Comparison of ENCODE assay signal across 8 cellular contexts in genomic region chr6:26026833-26027490, GRCh38.
DNase-seq lines count a peak whose midpoint lies in the region; ATAC-seq and TF ChIP-seq lines count a peak whose summit lies in the region.

No MANE protein-coding gene starts in this region.

- H2AFZ ChIP-seq in Karpas-422 (ENCODE audit: low read length): peak overlapping the region; percentile 85

- peaks cover 84% of the 10 kb centered on the region for H3K4me1 Mint-ChIP-seq in activated T-cell treated with anti-CD3 and anti-CD28 coated beads, Interleukin-2, amount 50 U/mL, for 72 hours (ENCODE audit: low read depth)
- H3K4me1 Mint-ChIP-seq in naive thymus-derived CD4-positive, alpha-beta T cell: peaks cover 15 to 82% (median 52%) of the 10 kb centered on the region in 7 donors
- H3K4me1 Mint-ChIP-seq in stimulated activated naive CD8-positive, alpha-beta T cell treated with anti-CD3 and anti-CD28 coated beads, Interleukin-15, Interleukin-2, amounts not matched to agents 100 ng/mL and 50 ng/mL, for 24 hours (ENCODE audit: low read depth): peaks cover 68% of the 10 kb centered on the region

- TF ChIP-seq POLR2A in Peyer's patch (IDR thresholded peaks at IDR 0.05) (peak; percentile 99 to 100), esophagus squamous epithelium (IDR thresholded peaks at IDR 0.05) (peak in 3 of 4 donors; percentile 80 to 98 (median 98))

- peak overlapping the region; percentile 71 for H3K9ac ChIP-seq in Karpas-422 (ENCODE audit: low read length)

- H4K20me1 ChIP-seq in Karpas-422 (ENCODE audit: insufficient read depth, low read depth, low read length): no peaks in the 10 kb centered on the region

- H3K27ac Mint-ChIP-seq in activated T-cell treated with anti-CD3 and anti-CD28 coated beads, Interleukin-2, amount 50 U/mL, for 72 hours: peak overlapping the region; percentile 94
- H3K27ac Mint-ChIP-seq in naive thymus-derived CD4-positive, alpha-beta T cell: peak overlapping the region; percentile 93 to 100 (median 98)
- peak overlapping the region; percentile 98 for H3K27ac Mint-ChIP-seq in stimulated activated naive CD8-positive, alpha-beta T cell treated with anti-CD3 and anti-CD28 coated beads, Interleukin-15, Interleukin-2, amounts not matched to agents 100 ng/mL and 50 ng/mL, for 24 hours

- TF ChIP-seq CTCF in Peyer's patch (IDR thresholded peaks at IDR 0.05) (peak in 1 of 6 experiments; percentile 9), esophagus squamous epithelium (IDR thresholded peaks at IDR 0.05) (no peak)

- H3K36me3 Mint-ChIP-seq in activated T-cell treated with anti-CD3 and anti-CD28 coated beads, Interleukin-2, amount 50 U/mL, for 72 hours (ENCODE audit: insufficient read depth in 2 of 2): no peaks in the 10 kb centered on the region
- H3K36me3 Mint-ChIP-seq in naive thymus-derived CD4-positive, alpha-beta T cell: no peaks in the 10 kb centered on the region
- H3K36me3 Mint-ChIP-seq in stimulated activated naive CD8-positive, alpha-beta T cell treated with anti-CD3 and anti-CD28 coated beads, Interleukin-15, Interleukin-2, amounts not matched to agents 100 ng/mL and 50 ng/mL, for 24 hours (ENCODE audit: low read depth): peaks cover 4% of the 10 kb centered on the region

- no peaks in the 10 kb centered on the region for H3K27me3 ChIP-seq in Karpas-422 (ENCODE audit: low read length)
- no peaks in the 10 kb centered on the region for H3K27me3 ChIP-seq in Peyer's patch
- no peaks in the 10 kb centered on the region for H3K27me3 ChIP-seq in esophagus squamous epithelium
- no peaks in the 10 kb centered on the region for H3K27me3 ChIP-seq in naive thymus-derived CD4-positive, alpha-beta T cell (ENCODE audit: control insufficient read depth in 2 of 2, insufficient read depth in 2 of 2, low read length in 2 of 2)

- no peaks in the 10 kb centered on the region for H3K36me3 ChIP-seq in Karpas-422 (ENCODE audit: insufficient read depth, low read length)
- H3K36me3 ChIP-seq in Peyer's patch: no peaks in the 10 kb centered on the region
- H3K36me3 ChIP-seq in esophagus squamous epithelium: no peaks in the 10 kb centered on the region
- no peaks in the 10 kb centered on the region for H3K36me3 ChIP-seq in naive thymus-derived CD4-positive, alpha-beta T cell (ENCODE audit: control insufficient read depth in 2 of 3, insufficient read depth in 3 of 3, low read length in 3 of 3)

- H3K9me3 ChIP-seq in Karpas-422 (ENCODE audit: low read length) (no peaks in the 10 kb centered on the region), Peyer's patch (no peaks in the 10 kb centered on the region), esophagus squamous epithelium (no peaks in the 10 kb centered on the region)
- no peaks in the 10 kb centered on the region for H3K9me3 ChIP-seq in naive thymus-derived CD4-positive, alpha-beta T cell (ENCODE audit: control insufficient read depth in 2 of 3, low read length in 3 of 3)

- WGBS in esophagus squamous epithelium, 2 donors: 0% methylated on average over 33 to 40 of the region's 44 CpGs

- POLR2A ChIA-PET in naive thymus-derived CD4-positive, alpha-beta T cell (lab: Charles Lee): interaction anchor here (0.6 to 42.5 kb wide), 57 partner anchors 4 to 1866 kb away, joined by 3 to 2497 read pairs (median 9); partner anchors contain the start of genes HFE and TRIM38

- peak; percentile 37 for ATAC-seq in GM21786 (IDR thresholded peaks at IDR 0.05; ENCODE audit: unreplicated experiment)
- peak; percentile 71 to 73 for ATAC-seq in activated T-cell treated with anti-CD3 and anti-CD28 coated beads, Interleukin-2, amount 50 U/mL, for 72 hours (replicated peaks in 1 of 2)
- peak; percentile 78 for ATAC-seq in naive thymus-derived CD4-positive, alpha-beta T cell

- peak overlapping the region; percentile 88 for H3K4me2 ChIP-seq in Karpas-422 (ENCODE audit: low read depth, low read length, poor library complexity, severe bottlenecking)

- no peaks in the 10 kb centered on the region for H3K9me2 ChIP-seq in Karpas-422 (replicated peaks; ENCODE audit: insufficient read depth, low read length)

- peak overlapping the region; percentile 73 to 78 for H3K4me3 Mint-ChIP-seq in activated T-cell treated with anti-CD3 and anti-CD28 coated beads, Interleukin-2, amount 50 U/mL, for 72 hours
- H3K4me3 Mint-ChIP-seq in naive thymus-derived CD4-positive, alpha-beta T cell: peak overlapping the region; percentile 81 to 99 (median 94)
- H3K4me3 Mint-ChIP-seq in stimulated activated naive CD8-positive, alpha-beta T cell treated with anti-CD3 and anti-CD28 coated beads, Interleukin-15, Interleukin-2, amounts not matched to agents 100 ng/mL and 50 ng/mL, for 24 hours: peak overlapping the region; percentile 86

- H3K27ac ChIP-seq in Karpas-422 (ENCODE audit: low read length) (peak overlapping the region; percentile 82), Peyer's patch (peak overlapping the region; percentile 86 to 97 (median 93)), esophagus squamous epithelium (peak overlapping the region; percentile 91 to 97 (median 96))
- peak overlapping the region; percentile 94 for H3K27ac ChIP-seq in naive thymus-derived CD4-positive, alpha-beta T cell (ENCODE audit: low read depth, low read length)

- H3K4me1 ChIP-seq in Karpas-422 (ENCODE audit: low read length) (peaks cover 54% of the 10 kb centered on the region), Peyer's patch (peaks cover 0 to 12% (median 3%) of the 10 kb centered on the region in 4 donors), esophagus squamous epithelium (peaks cover 0 to 41% (median 13%) of the 10 kb centered on the region in 3 donors)
- peaks cover 18 to 25% of the 10 kb centered on the region in 2 donors for H3K4me1 ChIP-seq in naive thymus-derived CD4-positive, alpha-beta T cell (ENCODE audit: control insufficient read depth in 2 of 2, insufficient read depth in 2 of 2, low read length in 2 of 2)

- DNase-seq in DMS53 treated with DMSO at 0.1 percent for 48 hours (lab: John Stamatoyannopoulos, UW; ENCODE audit: unreplicated experiment) (peak; percentile 91), Karpas-422 (peak; percentile 97), Peyer's patch (peak; percentile 88 to 97 (median 94)), esophagus squamous epithelium (lab: John Stamatoyannopoulos, UW) (peak; percentile 71)
- peak; percentile 94 to 96 for DNase-seq in activated T-cell treated with anti-CD3 and anti-CD28 coated beads, Interleukin-2, amount 50 U/mL, for 72 hours
- peak; percentile 74 to 97 (median 96) for DNase-seq in naive thymus-derived CD4-positive, alpha-beta T cell

- intact Hi-C loops in esophagus squamous epithelium (cut with DNase I): no loop called here
- intact Hi-C loops in naive thymus-derived CD4-positive, alpha-beta T cell (cut with micrococcal nuclease): loop anchor here (1.0 to 10.0 kb wide), 15 partner anchors 16 to 1866 kb away; partner anchors contain the start of genes HMGN4 (in 1 of the 2) and ZNF184 (in 1 of the 2)

- no peaks in the 10 kb centered on the region for H3K79me2 ChIP-seq in Karpas-422 (ENCODE audit: low read length)

- H3K4me3 ChIP-seq in Karpas-422 (ENCODE audit: low read length): peak overlapping the region; percentile 70
- peak overlapping the region; percentile 47 to 68 (median 56) for H3K4me3 ChIP-seq in Peyer's patch
- H3K4me3 ChIP-seq in esophagus squamous epithelium: peak overlapping the region; percentile 39 to 75 (median 62)
- peak overlapping the region; percentile 75 for H3K4me3 ChIP-seq in naive thymus-derived CD4-positive, alpha-beta T cell (ENCODE audit: low read length)

- CTCF ChIA-PET in naive thymus-derived CD4-positive, alpha-beta T cell (lab: Charles Lee): interaction anchor here (0.9 to 6.6 kb wide), 16 partner anchors 10 to 1120 kb away, joined by 3 to 69 read pairs (median 4); a partner anchor contains a TSS

- no peaks in the 10 kb centered on the region for H3K9me3 Mint-ChIP-seq in activated T-cell treated with anti-CD3 and anti-CD28 coated beads, Interleukin-2, amount 50 U/mL, for 72 hours
- peaks cover 0 to 6% (median 0%) of the 10 kb centered on the region in 11 donors for H3K9me3 Mint-ChIP-seq in naive thymus-derived CD4-positive, alpha-beta T cell
- no peaks in the 10 kb centered on the region for H3K9me3 Mint-ChIP-seq in stimulated activated naive CD8-positive, alpha-beta T cell treated with anti-CD3 and anti-CD28 coated beads, Interleukin-15, Interleukin-2, amounts not matched to agents 100 ng/mL and 50 ng/mL, for 24 hours

- no peaks in the 10 kb centered on the region for H3K27me3 Mint-ChIP-seq in activated T-cell treated with anti-CD3 and anti-CD28 coated beads, Interleukin-2, amount 50 U/mL, for 72 hours (ENCODE audit: low read depth)
- peaks cover 0 to 5% (median 0%) of the 10 kb centered on the region in 5 donors for H3K27me3 Mint-ChIP-seq in naive thymus-derived CD4-positive, alpha-beta T cell
- H3K27me3 Mint-ChIP-seq in stimulated activated naive CD8-positive, alpha-beta T cell treated with anti-CD3 and anti-CD28 coated beads, Interleukin-15, Interleukin-2, amounts not matched to agents 100 ng/mL and 50 ng/mL, for 24 hours: peaks cover 4% of the 10 kb centered on the region

Comparison
In these comparisons a context has a peak if more than half of its experiments do, and no peak if none do; other contexts are left out.
1. Peak in every context shown above with its lines: DNase-seq, ATAC-seq, H3K4me3 ChIP-seq and H3K27ac ChIP-seq.